8 cellular contexts compared by ENCODE assay signal in genomic region chr1:247126165-247126564, GRCh38. TPM values are rescaled to one million over a fixed set of nuclear protein-coding genes. Genes with fewer than 3 reads are reported as not detected.
DNase-seq lines count a peak whose midpoint lies in the region; ATAC-seq, FAIRE-seq and TF ChIP-seq lines count a peak whose summit lies in the region.
"Not testable (repeated sequence)": the region's sequence is repeated elsewhere in the genome, so short reads cannot be mapped to it uniquely, and the experiment has no call there.

No MANE protein-coding gene starts in this region.

- not testable (repeated sequence) for TF ChIP-seq RAD21 in GM12878 (IDR thresholded peaks at IDR 0.05; ENCODE audit: insufficient read depth, low read depth, low read length); HepG2 (CRISPR knock-in tag; IDR thresholded peaks at IDR 0.05)

- ATAC-seq in GM18520 (IDR thresholded peaks at IDR 0.05; ENCODE audit: unreplicated experiment) (peak; percentile 98), GM19467 (IDR thresholded peaks at IDR 0.05; ENCODE audit: unreplicated experiment) (peak; percentile 99), HG02610 (IDR thresholded peaks at IDR 0.05; ENCODE audit: unreplicated experiment) (peak; percentile 99), HG03097 (IDR thresholded peaks at IDR 0.05; ENCODE audit: low FRiP score, unreplicated experiment) (peak; percentile 98), GM12878 (peak; percentile 98), HepG2 (peak; percentile 94), upper lobe of right lung (peak; percentile 100)

- H3K36me3 ChIP-seq in GM12878 (ENCODE audit: control insufficient read depth in 2 of 2, insufficient read depth in 2 of 2, low read length in 1 of 2); HepG2 (replicated peaks in 1 of 2; ENCODE audit: control insufficient read depth in 1 of 2, insufficient read depth in 2 of 2, low read length in 2 of 2); upper lobe of right lung: not testable (repeated sequence)

- H3K27ac ChIP-seq in GM12878 (ENCODE audit: control insufficient read depth, insufficient read depth); HepG2 (ENCODE audit: extremely low read length, insufficient read depth, low read length); upper lobe of right lung: not testable (repeated sequence)

- not testable (repeated sequence) for H3K4me1 ChIP-seq in GM12878 (ENCODE audit: control insufficient read depth, insufficient read depth, low read length); HepG2 (ENCODE audit: insufficient read depth, low read length); upper lobe of right lung

- not testable (repeated sequence) for H4K20me1 ChIP-seq in GM12878 (ENCODE audit: control insufficient read depth, insufficient read depth); HepG2 (ENCODE audit: insufficient read depth, low read length)

- not testable (repeated sequence) for H3K4me3 ChIP-seq in GM12878; HepG2 (replicated peaks in 1 of 3; ENCODE audit: insufficient read depth in 1 of 3, low read depth in 2 of 3, low read length in 3 of 3); upper lobe of right lung

- RAD21 ChIA-PET in GM12878 (lab: Charles Lee; ENCODE audit: unreplicated experiment) = not testable (repeated sequence)

- intact Hi-C loops in GM12878 (cut with micrococcal nuclease; ENCODE audit: unreplicated experiment); HepG2 (cut with micrococcal nuclease; ENCODE audit: unreplicated experiment); upper lobe of right lung (cut with DNase I): not testable (repeated sequence)

- not testable (repeated sequence) for BruUV-seq in GM12878 (replicated peaks; lab: Mats Ljungman, UMichigan)
- BruUV-seq in HepG2 (replicated peaks; lab: Mats Ljungman, UMichigan) = TSS peak; percentile 78

- not testable (repeated sequence) for H3K4me2 ChIP-seq in GM12878 (ENCODE audit: control insufficient read depth, insufficient read depth); HepG2 (ENCODE audit: low read depth, low read length)

- WGBS in GM12878 (ENCODE audit: insufficient coverage, insufficient replicate concordance, low lambda C conversion rate, missing lambda C conversion rate) = no CpG with 5 or more reads among the region's 25 CpGs
- no CpG with 5 or more reads among the region's 25 CpGs for WGBS in HepG2 (ENCODE audit: low lambda C conversion rate)

- not testable (repeated sequence) for DNase-seq in HTR-8/SVneo (ENCODE audit: insufficient read length, low spot score); GM12878 (ENCODE audit: low read depth, low spot score); HepG2 (ENCODE audit: low spot score); upper lobe of right lung

- SMC1A ChIA-PET in GM12878 (lab: Charles Lee; ENCODE audit: uncharacterized antibody, unreplicated experiment) = not testable (repeated sequence)

- not testable (repeated sequence) for TF ChIP-seq EP300 in GM12878 (IDR thresholded peaks at IDR 0.05; ENCODE audit: borderline replicate concordance in 1 of 2, control insufficient read depth in 1 of 2, low read depth in 2 of 2, low read length in 2 of 2); HepG2 (IDR thresholded peaks at IDR 0.05; ENCODE audit: low read depth in 2 of 2, low read length in 2 of 2); HepG2 (CRISPR knock-in tag; IDR thresholded peaks at IDR 0.05; ENCODE audit: borderline replicate concordance)

- not testable (repeated sequence) for H2AFZ ChIP-seq in GM12878 (ENCODE audit: control insufficient read depth, low read depth, low read length); HepG2 (ENCODE audit: low read length)

- H3K27me3 ChIP-seq in GM12878 (replicated peaks in 1 of 2; ENCODE audit: control insufficient read depth in 2 of 2, insufficient read depth in 2 of 2, low read length in 1 of 2); HepG2 (ENCODE audit: control insufficient read depth in 1 of 2, insufficient read depth in 2 of 2, low read length in 2 of 2); upper lobe of right lung: not testable (repeated sequence)

- not testable (repeated sequence) for H3K79me2 ChIP-seq in GM12878 (ENCODE audit: control insufficient read depth, insufficient read depth, low read length); HepG2 (ENCODE audit: insufficient read depth, low read length)

- in situ Hi-C loops in GM12878 (cut with MboI); HepG2 (cut with HindIII; ENCODE audit: extremely low pct_ligation_motif_present, low pct_unique_long_range_greater_than_20kb): not testable (repeated sequence)

- POLR2A ChIA-PET in GM12878 (lab: Charles Lee); HepG2 (lab: Yijun Ruan, JAX): not testable (repeated sequence)

- not testable (repeated sequence) for H3K9ac ChIP-seq in GM12878 (ENCODE audit: control insufficient read depth, insufficient read depth, low read length); HepG2 (ENCODE audit: insufficient read depth, low read depth, low read length)

- peak; percentile 85 for FAIRE-seq in HTR-8/SVneo (lab: Jason Lieb, UNC)
- FAIRE-seq in GM12878 (lab: Jason Lieb, UNC) = peak; percentile 98
- peak; percentile 87 for FAIRE-seq in HepG2 (lab: Jason Lieb, UNC)

- not testable (repeated sequence) for TF ChIP-seq CTCF in GM12878 (IDR thresholded peaks at IDR 0.05 in 2 of 3, conservative IDR thresholded peaks at IDR 0.05 in 1 of 3; ENCODE audit: control insufficient read depth in 2 of 3, extremely low read depth in 1 of 3, insufficient read depth in 1 of 3, low read depth in 3 of 3, low read length in 3 of 3); HepG2 (CRISPR knock-in tag; IDR thresholded peaks at IDR 0.05); upper lobe of right lung (IDR thresholded peaks at IDR 0.05)

- CTCF ChIA-PET in GM12878 (lab: Yijun Ruan, JAX); HepG2 (lab: Yijun Ruan, JAX; ENCODE audit: low intra/inter-chr PET ratio, low total read pairs): not testable (repeated sequence)

- TF ChIP-seq POLR2A in GM12878 (IDR thresholded peaks at IDR 0.05; ENCODE audit: low read depth, low read length); HepG2 (IDR thresholded peaks at IDR 0.05; ENCODE audit: insufficient read depth in 1 of 2, low read depth in 2 of 2, low read length in 2 of 2): not testable (repeated sequence)

- H3K9me3 ChIP-seq in GM12878 (replicated peaks; ENCODE audit: control insufficient read depth, insufficient read depth, low read length); HepG2 (ENCODE audit: low read length); upper lobe of right lung: not testable (repeated sequence)

RNA-seq across cellular contexts. Expression of gene ZNF669, which starts 22.0 kb away (rescaled TPM):
- total RNA-seq in GM12878 (2013; cell fraction: nucleolus; rRNA removed) = 15.3 and 18.1 TPM in 2 replicates
- 9.5 and 10.7 TPM in 2 replicates for total RNA-seq in GM12878 (2014; rRNA removed)
- 10.9 and 11.1 TPM in 2 replicates for total RNA-seq in GM12878 (2014; rRNA removed; fragmentation: Illumina TruSeq; extraction: Trizol)
- total RNA-seq in GM12878 (2021) = 5.8 and 5.9 TPM in 2 replicates
- 4.9 TPM for polyA plus RNA-seq in GM12878 (2011; ENCODE audit: low read depth)
- polyA plus RNA-seq in GM12878 (2011; rRNA removed) = 4.8 and 7.1 TPM in 2 replicates
- polyA plus RNA-seq in GM12878 (2011; cell fraction: cytosol; rRNA removed) = 2.6 and 3.2 TPM in 2 replicates
- polyA plus RNA-seq in GM12878 (2011; cell fraction: nucleus; rRNA removed) = 2.2 and 2.6 TPM in 2 replicates
- 4.3 and 5.4 TPM in 2 replicates for polyA plus RNA-seq in GM12878 (2012)
- 8.0 and 9.3 TPM in 2 replicates for polyA plus RNA-seq in GM12878 (2014; fragmentation: Illumina TruSeq; extraction: Trizol)
- polyA plus RNA-seq in GM12878 (2014; fragmentation: Nextera tagmentation; extraction: Ambion mirVana) = 1 to 10 TPM; 5.2 to 5.6 TPM
- 3.5 and 6.5 TPM in 2 replicates for polyA plus RNA-seq in GM12878 (2014; rRNA removed)
- 1 to 10 TPM; 4.9 to 5.1 TPM for polyA plus RNA-seq in GM12878 (2016; fragmentation: Nextera tagmentation; extraction: Ambion mirVana)
- polyA minus RNA-seq in GM12878 (2011; rRNA and poly(A)+ RNA removed) = 4.1 and 7.2 TPM in 2 replicates
- 2.1 and 2.5 TPM in 2 replicates for polyA minus RNA-seq in GM12878 (2011; cell fraction: cytosol; rRNA and poly(A)+ RNA removed)
- 4.4 and 7.1 TPM in 2 replicates for polyA minus RNA-seq in GM12878 (2011; cell fraction: nucleus; rRNA and poly(A)+ RNA removed)
- 13.6 and 14.6 TPM in 2 replicates for total RNA-seq in HepG2 (2016; rRNA removed; fragmentation: Illumina TruSeq; extraction: Trizol)
- total RNA-seq in HepG2 (2016; cell fraction: cytosol; rRNA removed; fragmentation: Illumina TruSeq; extraction: Trizol; ENCODE audit: low read depth) = 2.4 and 3.5 TPM in 2 replicates
- 10.6 and 14.2 TPM in 2 replicates for total RNA-seq in HepG2 (2016; cell fraction: insoluble cytoplasmic fraction; rRNA removed; fragmentation: Illumina TruSeq; extraction: Trizol)
- total RNA-seq in HepG2 (2016; cell fraction: membrane; rRNA removed; fragmentation: Illumina TruSeq; extraction: Trizol) = 5.9 and 7.8 TPM in 2 replicates
- total RNA-seq in HepG2 (2016; cell fraction: nucleus; rRNA removed; fragmentation: Illumina TruSeq; extraction: Trizol) = 9.1 and 11.4 TPM in 2 replicates
- polyA plus RNA-seq in HepG2 (2011; rRNA removed) = 2.8 and 3.1 TPM in 2 replicates
- polyA plus RNA-seq in HepG2 (2011; cell fraction: cytosol; rRNA removed) = 1.6 and 2.7 TPM in 2 replicates
- polyA plus RNA-seq in HepG2 (2011; cell fraction: nucleus; rRNA removed) = 1.7 and 1.8 TPM in 2 replicates
- polyA plus RNA-seq in HepG2 (2012) = 3.2 and 4.3 TPM in 2 replicates
- polyA plus RNA-seq in HepG2 (2016; cell fraction: cytosol; fragmentation: Illumina TruSeq; extraction: Trizol; ENCODE audit: low read depth) = 0.65 and 0.85 TPM in 2 replicates
- polyA plus RNA-seq in HepG2 (2016; cell fraction: insoluble cytoplasmic fraction; fragmentation: Illumina TruSeq; extraction: Trizol; ENCODE audit: low read depth) = 6.7 and 7.5 TPM in 2 replicates
- 0.85 and 1.5 TPM in 2 replicates for polyA plus RNA-seq in HepG2 (2016; cell fraction: membrane; fragmentation: Illumina TruSeq; extraction: Trizol; ENCODE audit: low read depth)
- 4.8 and 6.8 TPM in 2 replicates for polyA plus RNA-seq in HepG2 (2016; cell fraction: nucleus; fragmentation: Illumina TruSeq; extraction: Trizol; ENCODE audit: insufficient read depth, low read depth)
- polyA minus RNA-seq in HepG2 (2011; rRNA and poly(A)+ RNA removed; ENCODE audit: low replicate concordance) = 5.8 and 7.0 TPM in 2 replicates
- polyA minus RNA-seq in HepG2 (2011; cell fraction: cytosol; rRNA and poly(A)+ RNA removed) = 3.7 and 4.6 TPM in 2 replicates
- polyA minus RNA-seq in HepG2 (2011; cell fraction: nucleus; rRNA and poly(A)+ RNA removed) = 9.9 and 10.7 TPM in 2 replicates
- 8.9 TPM for total RNA-seq in upper lobe of right lung

RNA-seq across cellular contexts. Expression of gene ZNF124, which starts 45.7 kb away (rescaled TPM):
- total RNA-seq in GM12878 (2013; cell fraction: nucleolus; rRNA removed) = 57.7 and 58.8 TPM in 2 replicates
- 27.5 and 32.9 TPM in 2 replicates for total RNA-seq in GM12878 (2014; rRNA removed)
- 37.5 and 38.5 TPM in 2 replicates for total RNA-seq in GM12878 (2014; rRNA removed; fragmentation: Illumina TruSeq; extraction: Trizol)
- 24.4 and 25.8 TPM in 2 replicates for total RNA-seq in GM12878 (2021)
- 3.5 TPM for polyA plus RNA-seq in GM12878 (2011; ENCODE audit: low read depth)
- polyA plus RNA-seq in GM12878 (2011; rRNA removed) = 13.2 and 19.7 TPM in 2 replicates
- 7.0 and 7.5 TPM in 2 replicates for polyA plus RNA-seq in GM12878 (2011; cell fraction: cytosol; rRNA removed)
- 9.6 and 12.6 TPM in 2 replicates for polyA plus RNA-seq in GM12878 (2011; cell fraction: nucleus; rRNA removed)
- 4.4 and 5.4 TPM in 2 replicates for polyA plus RNA-seq in GM12878 (2012)
- polyA plus RNA-seq in GM12878 (2014; fragmentation: Illumina TruSeq; extraction: Trizol) = 14.1 and 15.1 TPM in 2 replicates
- 1 to 10 TPM; 6.8 to 7.3 TPM for polyA plus RNA-seq in GM12878 (2014; fragmentation: Nextera tagmentation; extraction: Ambion mirVana)
- 6.7 and 7.7 TPM in 2 replicates for polyA plus RNA-seq in GM12878 (2014; rRNA removed)
- 10 to 100 TPM; 11.4 to 11.8 TPM for polyA plus RNA-seq in GM12878 (2016; fragmentation: Nextera tagmentation; extraction: Ambion mirVana)
- 59.9 and 85.9 TPM in 2 replicates for polyA minus RNA-seq in GM12878 (2011; rRNA and poly(A)+ RNA removed)
- polyA minus RNA-seq in GM12878 (2011; cell fraction: cytosol; rRNA and poly(A)+ RNA removed) = 25.0 and 35.7 TPM in 2 replicates
- 16.2 and 25.0 TPM in 2 replicates for polyA minus RNA-seq in GM12878 (2011; cell fraction: nucleus; rRNA and poly(A)+ RNA removed)
- total RNA-seq in HepG2 (2016; rRNA removed; fragmentation: Illumina TruSeq; extraction: Trizol) = 102 and 134 TPM in 2 replicates
- 749 and 855 TPM in 2 replicates for total RNA-seq in HepG2 (2016; cell fraction: cytosol; rRNA removed; fragmentation: Illumina TruSeq; extraction: Trizol; ENCODE audit: low read depth)
- 96.3 and 132 TPM in 2 replicates for total RNA-seq in HepG2 (2016; cell fraction: insoluble cytoplasmic fraction; rRNA removed; fragmentation: Illumina TruSeq; extraction: Trizol)
- 583 and 722 TPM in 2 replicates for total RNA-seq in HepG2 (2016; cell fraction: membrane; rRNA removed; fragmentation: Illumina TruSeq; extraction: Trizol)
- 58.8 and 62.6 TPM in 2 replicates for total RNA-seq in HepG2 (2016; cell fraction: nucleus; rRNA removed; fragmentation: Illumina TruSeq; extraction: Trizol)
- 6.3 and 9.7 TPM in 2 replicates for polyA plus RNA-seq in HepG2 (2011; rRNA removed)
- polyA plus RNA-seq in HepG2 (2011; cell fraction: cytosol; rRNA removed) = 4.1 and 5.0 TPM in 2 replicates
- polyA plus RNA-seq in HepG2 (2011; cell fraction: nucleus; rRNA removed) = 7.2 and 7.3 TPM in 2 replicates
- 6.6 and 7.3 TPM in 2 replicates for polyA plus RNA-seq in HepG2 (2012)
- 2.1 and 2.6 TPM in 2 replicates for polyA plus RNA-seq in HepG2 (2016; cell fraction: cytosol; fragmentation: Illumina TruSeq; extraction: Trizol; ENCODE audit: low read depth)
- 17.0 and 18.3 TPM in 2 replicates for polyA plus RNA-seq in HepG2 (2016; cell fraction: insoluble cytoplasmic fraction; fragmentation: Illumina TruSeq; extraction: Trizol; ENCODE audit: low read depth)
- 3.8 and 4.0 TPM in 2 replicates for polyA plus RNA-seq in HepG2 (2016; cell fraction: membrane; fragmentation: Illumina TruSeq; extraction: Trizol; ENCODE audit: low read depth)
- 24.6 and 31.3 TPM in 2 replicates for polyA plus RNA-seq in HepG2 (2016; cell fraction: nucleus; fragmentation: Illumina TruSeq; extraction: Trizol; ENCODE audit: insufficient read depth, low read depth)
- 41.2 and 57.5 TPM in 2 replicates for polyA minus RNA-seq in HepG2 (2011; rRNA and poly(A)+ RNA removed; ENCODE audit: low replicate concordance)
- 107 and 109 TPM in 2 replicates for polyA minus RNA-seq in HepG2 (2011; cell fraction: cytosol; rRNA and poly(A)+ RNA removed)
- 61.2 and 76.6 TPM in 2 replicates for polyA minus RNA-seq in HepG2 (2011; cell fraction: nucleus; rRNA and poly(A)+ RNA removed)
- 23.5 TPM for total RNA-seq in upper lobe of right lung

RNA-seq across cellular contexts. Expression of gene ZNF670, which starts 47.6 kb away (rescaled TPM):
- total RNA-seq in GM12878 (2013; cell fraction: nucleolus; rRNA removed) = 7.0 and 8.7 TPM in 2 replicates
- total RNA-seq in GM12878 (2014; rRNA removed) = 4.9 TPM in 2 replicates
- total RNA-seq in GM12878 (2014; rRNA removed; fragmentation: Illumina TruSeq; extraction: Trizol) = 6.0 and 6.5 TPM in 2 replicates
- total RNA-seq in GM12878 (2021) = 2.0 and 3.0 TPM in 2 replicates
- 1.3 TPM for polyA plus RNA-seq in GM12878 (2011; ENCODE audit: low read depth)
- 3.7 and 6.6 TPM in 2 replicates for polyA plus RNA-seq in GM12878 (2011; rRNA removed)
- polyA plus RNA-seq in GM12878 (2011; cell fraction: cytosol; rRNA removed) = 1.2 and 1.5 TPM in 2 replicates
- 1.4 and 1.8 TPM in 2 replicates for polyA plus RNA-seq in GM12878 (2011; cell fraction: nucleus; rRNA removed)
- 2.7 and 3.3 TPM in 2 replicates for polyA plus RNA-seq in GM12878 (2012)
- 5.2 and 6.7 TPM in 2 replicates for polyA plus RNA-seq in GM12878 (2014; fragmentation: Illumina TruSeq; extraction: Trizol)
- polyA plus RNA-seq in GM12878 (2014; fragmentation: Nextera tagmentation; extraction: Ambion mirVana) = 1 to 10 TPM; 5.3 to 7.4 TPM
- polyA plus RNA-seq in GM12878 (2014; rRNA removed) = 2.2 and 3.2 TPM in 2 replicates
- 1 to 10 TPM; 7.9 to 9.0 TPM for polyA plus RNA-seq in GM12878 (2016; fragmentation: Nextera tagmentation; extraction: Ambion mirVana)
- polyA minus RNA-seq in GM12878 (2011; rRNA and poly(A)+ RNA removed) = 2.3 and 3.0 TPM in 2 replicates
- polyA minus RNA-seq in GM12878 (2011; cell fraction: cytosol; rRNA and poly(A)+ RNA removed) = 1.1 and 1.3 TPM in 2 replicates
- 0.97 and 2.2 TPM in 2 replicates for polyA minus RNA-seq in GM12878 (2011; cell fraction: nucleus; rRNA and poly(A)+ RNA removed)
- 10.9 and 15.2 TPM in 2 replicates for total RNA-seq in HepG2 (2016; rRNA removed; fragmentation: Illumina TruSeq; extraction: Trizol)
- 3.3 and 4.0 TPM in 2 replicates for total RNA-seq in HepG2 (2016; cell fraction: cytosol; rRNA removed; fragmentation: Illumina TruSeq; extraction: Trizol; ENCODE audit: low read depth)
- 10.9 and 17.3 TPM in 2 replicates for total RNA-seq in HepG2 (2016; cell fraction: insoluble cytoplasmic fraction; rRNA removed; fragmentation: Illumina TruSeq; extraction: Trizol)
- total RNA-seq in HepG2 (2016; cell fraction: membrane; rRNA removed; fragmentation: Illumina TruSeq; extraction: Trizol) = 6.3 and 7.0 TPM in 2 replicates
- 6.2 and 8.1 TPM in 2 replicates for total RNA-seq in HepG2 (2016; cell fraction: nucleus; rRNA removed; fragmentation: Illumina TruSeq; extraction: Trizol)
- polyA plus RNA-seq in HepG2 (2011; rRNA removed) = 3.1 and 4.2 TPM in 2 replicates
- 1.2 and 1.4 TPM in 2 replicates for polyA plus RNA-seq in HepG2 (2011; cell fraction: cytosol; rRNA removed)
- polyA plus RNA-seq in HepG2 (2011; cell fraction: nucleus; rRNA removed) = 2.3 and 2.7 TPM in 2 replicates
- 6.0 and 9.2 TPM in 2 replicates for polyA plus RNA-seq in HepG2 (2012)
- 0.41 and 0.53 TPM in 2 replicates for polyA plus RNA-seq in HepG2 (2016; cell fraction: cytosol; fragmentation: Illumina TruSeq; extraction: Trizol; ENCODE audit: low read depth)
- 13.4 and 14.2 TPM in 2 replicates for polyA plus RNA-seq in HepG2 (2016; cell fraction: insoluble cytoplasmic fraction; fragmentation: Illumina TruSeq; extraction: Trizol; ENCODE audit: low read depth)
- polyA plus RNA-seq in HepG2 (2016; cell fraction: membrane; fragmentation: Illumina TruSeq; extraction: Trizol; ENCODE audit: low read depth) = 2.0 and 2.3 TPM in 2 replicates
- polyA plus RNA-seq in HepG2 (2016; cell fraction: nucleus; fragmentation: Illumina TruSeq; extraction: Trizol; ENCODE audit: insufficient read depth, low read depth) = 5.8 and 7.7 TPM in 2 replicates
- polyA minus RNA-seq in HepG2 (2011; rRNA and poly(A)+ RNA removed; ENCODE audit: low replicate concordance) = 0.82 and 2.0 TPM in 2 replicates
- 4.1 and 4.4 TPM in 2 replicates for polyA minus RNA-seq in HepG2 (2011; cell fraction: cytosol; rRNA and poly(A)+ RNA removed)
- polyA minus RNA-seq in HepG2 (2011; cell fraction: nucleus; rRNA and poly(A)+ RNA removed) = 14.9 and 16.4 TPM in 2 replicates
- 3.2 TPM for total RNA-seq in upper lobe of right lung
